8 cellular contexts compared by ENCODE assay signal in genomic region chr2:151260492-151261239, GRCh38. TPM values are rescaled to one million over a fixed set of nuclear protein-coding genes. Genes with fewer than 3 reads are reported as not detected.
DNase-seq lines count a peak whose midpoint lies in the region; ATAC-seq and TF ChIP-seq lines count a peak whose summit lies in the region.

No MANE protein-coding gene starts in this region.

- DNase-seq in GM12865 (ENCODE audit: low read depth) (no peak), lung (ENCODE audit: low spot score) (no peak), upper lobe of right lung (no peak), HEK293T (ENCODE audit: extremely low spot score) (no peak), NCI-H524 treated with DMSO at 0.1 percent for 48 hours (lab: John Stamatoyannopoulos, UW) (no peak)

- H3K27ac ChIP-seq in KOPT-K1 (ENCODE audit: low read depth, low read length, poor library complexity, severe bottlenecking) (peak overlapping the region; percentile 98), lung (ENCODE audit: low read depth in 1 of 2, low read length in 1 of 2) (peak overlapping the region; percentile 69 to 98), upper lobe of right lung (peak overlapping the region; percentile 98)

- POLR2A ChIA-PET in HEK293T (lab: Yijun Ruan, JAX) = no interaction called here

- peaks cover 23% of the 10 kb centered on the region for H3K4me1 Mint-ChIP-seq in brain

- H3K36me3 Mint-ChIP-seq in brain = no peaks in the 10 kb centered on the region

- H3K4me3 ChIP-seq in GM12865 (ENCODE audit: low read depth, low read length) = peak overlapping the region; percentile 85
- H3K4me3 ChIP-seq in lung = peak overlapping the region; percentile 89
- peak overlapping the region; percentile 79 for H3K4me3 ChIP-seq in upper lobe of right lung

- no peaks in the 10 kb centered on the region for H3K9me3 ChIP-seq in KOPT-K1 (ENCODE audit: insufficient read depth, low read length, poor library complexity, severe bottlenecking)
- no peaks in the 10 kb centered on the region for H3K9me3 ChIP-seq in lung (ENCODE audit: control insufficient read depth in 2 of 2, insufficient read depth in 1 of 2, low read length in 1 of 2)
- H3K9me3 ChIP-seq in upper lobe of right lung = no peaks in the 10 kb centered on the region

- WGBS in lung, 2 donors = 9 to 12% methylated on average over 12 of the region's 12 CpGs

- CTCF ChIA-PET in HEK293T (lab: Yijun Ruan, JAX) = no interaction called here

- H3K36me3 ChIP-seq in KOPT-K1 (ENCODE audit: insufficient read depth, low read length) (no peaks in the 10 kb centered on the region), lung (ENCODE audit: control insufficient read depth in 2 of 2, insufficient read depth in 2 of 2, low read length in 2 of 2) (no peaks in the 10 kb centered on the region), upper lobe of right lung (no peaks in the 10 kb centered on the region)

- H3K9me3 Mint-ChIP-seq in brain = peaks cover 0 to 2% (median 0%) of the 10 kb centered on the region in 5 experiments

- peak overlapping the region; percentile 76 to 91 (median 83) for H3K4me3 Mint-ChIP-seq in brain

- H3K4me1 ChIP-seq in lung (ENCODE audit: control insufficient read depth in 2 of 2, insufficient read depth in 2 of 2, low read length in 2 of 2) = peaks cover 2% of the 10 kb centered on the region in 2 donors
- H3K4me1 ChIP-seq in upper lobe of right lung = peaks cover 11% of the 10 kb centered on the region

- ATAC-seq in GM21717 (IDR thresholded peaks at IDR 0.05; ENCODE audit: unreplicated experiment) = peak; percentile 18
- no peak for ATAC-seq in lung (ENCODE audit: insufficient read depth, low FRiP score)
- ATAC-seq in upper lobe of right lung = no peak

- H3K27me3 ChIP-seq in lung (ENCODE audit: control insufficient read depth, insufficient read depth) (no peaks in the 10 kb centered on the region), upper lobe of right lung (no peaks in the 10 kb centered on the region)

- peaks cover 11% of the 10 kb centered on the region for H3K27me3 Mint-ChIP-seq in brain

- peak overlapping the region; percentile 1 to 97 (median 71) for H3K27ac Mint-ChIP-seq in brain

- TF ChIP-seq CTCF in GM12865 (IDR thresholded peaks at IDR 0.05; ENCODE audit: insufficient read depth, low read depth, low read length, missing control alignments) (no peak), brain (conservative IDR thresholded peaks at IDR 0.05) (no peak), lung (IDR thresholded peaks at IDR 0.05; ENCODE audit: control extremely low read depth, extremely low read depth) (no peak), upper lobe of right lung (IDR thresholded peaks at IDR 0.05) (no peak)

- intact Hi-C loops in upper lobe of right lung (cut with DNase I) = no loop called here

TF ChIP-seq in HEK293T, 16 proteins besides CTCF, POLR2A, EP300 and RAD21:
- no peak for TF ChIP-seq HDGF (IDR thresholded peaks at IDR 0.05; ENCODE audit: borderline replicate concordance)
- TF ChIP-seq BHLHE40 (IDR thresholded peaks at IDR 0.05; ENCODE audit: borderline replicate concordance) = no peak
- no peak for TF ChIP-seq ARNT (IDR thresholded peaks at IDR 0.05)
- TF ChIP-seq LEF1 (IDR thresholded peaks at IDR 0.05; ENCODE audit: borderline replicate concordance) = no peak
- TF ChIP-seq SUZ12 (IDR thresholded peaks at IDR 0.05) = no peak
- TF ChIP-seq NFRKB (IDR thresholded peaks at IDR 0.05) = no peak
- no peak for TF ChIP-seq L3MBTL2 (conservative IDR thresholded peaks at IDR 0.05)

RNA-seq across cellular contexts. Expression of gene RBM43, which starts 1.0 kb away (rescaled TPM):
- polyA plus RNA-seq in brain (ENCODE audit: insufficient read depth, low read depth, low replicate concordance) (1.1 TPM), lung (1 to 10 TPM; 3.0 to 3.6 TPM)
- total RNA-seq in lung (10 to 100 TPM in 1 of 2 donors, 1 to 10 TPM in 1; 7.9 to 17.8 TPM), upper lobe of right lung (9.4 TPM)

RNA-seq across cellular contexts. Expression of gene NMI, which starts 28.8 kb away (rescaled TPM):
- 1.3 TPM for polyA plus RNA-seq in brain (ENCODE audit: insufficient read depth, low read depth, low replicate concordance)
- total RNA-seq in lung = 10 to 100 TPM; 19.2 to 25.4 TPM
- polyA plus RNA-seq in lung = 10 to 100 TPM; 16.7 to 38.0 TPM
- total RNA-seq in upper lobe of right lung = 24.5 TPM
